In the genomic region with DNA sequence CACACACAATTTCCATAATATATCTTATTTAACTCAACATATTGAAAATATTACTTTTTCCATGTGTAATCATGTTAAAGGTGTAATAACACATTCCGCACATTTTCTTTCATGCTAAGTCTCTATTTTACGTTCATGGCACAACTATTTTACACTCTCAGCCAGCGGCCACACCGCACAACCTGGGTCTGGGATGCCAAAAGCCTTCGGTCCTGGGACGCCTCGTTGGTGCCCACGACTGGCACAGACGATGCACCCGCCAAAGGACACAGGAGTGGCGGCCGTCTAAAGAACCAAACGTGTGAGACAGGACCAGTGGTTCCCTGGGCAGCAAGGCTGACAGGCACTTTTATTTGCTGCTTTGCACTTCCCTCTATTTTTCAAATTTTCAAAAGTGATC, we compare ENCODE assay signal across 19 cellular contexts. TPM values are rescaled to one million over a fixed set of nuclear protein-coding genes. Genes with fewer than 3 reads are reported as not detected.
DNase-seq lines count a peak whose midpoint lies in the region; ATAC-seq and TF ChIP-seq lines count a peak whose summit lies in the region.
"Had no signal": no experiment of that assay in that cellular context is flagged by ENCODE, and none has a peak within 500 bp of the region (broad histone marks: within the 10 kb centered on the region; RNA-seq: fewer than 3 reads in every experiment).

No MANE protein-coding gene starts in this region.

- H3K36me3 ChIP-seq in vagina (no peaks in the 10 kb centered on the region), PC-3 (ENCODE audit: low read depth, low read length) (no peaks in the 10 kb centered on the region)
- H3K36me3 ChIP-seq: BE2C had no signal

- H3F3A ChIP-seq in PC-3 (ENCODE audit: low read length, unreplicated experiment) = no peaks in the 10 kb centered on the region

- H3K36me3 Mint-ChIP-seq in neural crest cell (ENCODE audit: low read depth) = no peaks in the 10 kb centered on the region

- H3K4me2 ChIP-seq in PC-3 (ENCODE audit: low read length) = no peak overlapping the region

- CTCF ChIA-PET in PC-3 (lab: Charles Lee) = no interaction called here

- no peaks in the 10 kb centered on the region for H3K27me3 ChIP-seq in vagina
- no peaks in the 10 kb centered on the region for H3K27me3 ChIP-seq in PC-3 (ENCODE audit: low read length)
- H3K27me3 ChIP-seq: BE2C had no signal

- POLR2A ChIA-PET in PC-3 (lab: Charles Lee; ENCODE audit: unreplicated experiment) = no interaction called here

- no peak overlapping the region for H3K9ac ChIP-seq in PC-3 (ENCODE audit: low read length)

- no peak for TF ChIP-seq CTCF in coronary artery (IDR thresholded peaks at IDR 0.05)
- no peak for TF ChIP-seq CTCF in neural crest cell (conservative IDR thresholded peaks at IDR 0.05)
- no peak for TF ChIP-seq CTCF in vagina (IDR thresholded peaks at IDR 0.05)
- no peak for TF ChIP-seq CTCF in PC-3 (conservative IDR thresholded peaks at IDR 0.05; ENCODE audit: low read depth, low read length)

- H3K27ac ChIP-seq in coronary artery = no peak overlapping the region
- H3K27ac ChIP-seq in vagina = no peak overlapping the region
- no peak overlapping the region for H3K27ac ChIP-seq in PC-3 (ENCODE audit: low read length)
- H3K27ac ChIP-seq: HL-60, RWPE1 had no signal

- no TSS peak for BruUV-seq in PC-3 (replicated peaks; lab: Mats Ljungman, UMichigan)

- peaks cover 9% of the 10 kb centered on the region for H3K4me1 Mint-ChIP-seq in neural crest cell

- H3K4me1 ChIP-seq in vagina = peaks cover 16% of the 10 kb centered on the region
- peaks cover 9% of the 10 kb centered on the region for H3K4me1 ChIP-seq in PC-3 (ENCODE audit: insufficient read depth, low read length)

- no peak overlapping the region for H3K4me3 Mint-ChIP-seq in neural crest cell
- H3K4me3 Mint-ChIP-seq: HFFc6 had no signal

- no peaks in the 10 kb centered on the region for H3K79me2 ChIP-seq in PC-3 (ENCODE audit: low read length)

- H3K4me3 ChIP-seq in coronary artery (no peak overlapping the region), vagina (no peak overlapping the region), PC-3 (ENCODE audit: low read length) (no peak overlapping the region)

- intact Hi-C loops in cardiac septum (cut with DNase I) (no loop called here), Right ventricle myocardium superior (cut with DNase I) (no loop called here), vagina (cut with DNase I) (no loop called here), PC-3 (cut with micrococcal nuclease) (no loop called here)

- H4K20me1 ChIP-seq in PC-3 (ENCODE audit: low read length) = no peaks in the 10 kb centered on the region

- H3K27ac Mint-ChIP-seq in neural crest cell (ENCODE audit: unreplicated experiment) = peak overlapping the region; percentile 71
- H3K27ac Mint-ChIP-seq: HFFc6 had no signal

- peaks cover 21% of the 10 kb centered on the region for H3K27me3 Mint-ChIP-seq in neural crest cell (ENCODE audit: low read depth)

- H3K9me3 ChIP-seq in vagina = no peaks in the 10 kb centered on the region
- no peaks in the 10 kb centered on the region for H3K9me3 ChIP-seq in PC-3 (ENCODE audit: low read length)
- H3K9me3 ChIP-seq: BE2C had no signal

- no peaks in the 10 kb centered on the region for H3K9me2 ChIP-seq in PC-3 (replicated peaks; ENCODE audit: low read length)

- no peaks in the 10 kb centered on the region for H3K9me3 Mint-ChIP-seq in neural crest cell
- H3K9me3 Mint-ChIP-seq: HFFc6 had no signal

- no peak overlapping the region for H2AFZ ChIP-seq in PC-3 (ENCODE audit: low read length)

- ATAC-seq in Right ventricle myocardium superior (ENCODE audit: poor library complexity) (no peak), PC-3 (no peak)

- TF ChIP-seq POLR2A in vagina (IDR thresholded peaks at IDR 0.05) = no peak

- DNase-seq in cardiac septum (ENCODE audit: low spot score) (peak; percentile 31), Right ventricle myocardium superior (no peak), coronary artery (ENCODE audit: low spot score) (peak; percentile 41), neural crest cell (ENCODE audit: low read depth, low spot score) (no peak), vagina (ENCODE audit: extremely low spot score in 2 of 2) (peak; percentile 55 to 78), PC-3 (no peak), COLO829 (ENCODE audit: low spot score) (no peak)
- DNase-seq: BE2C, DMS79, HFFc6, KG1, NCI-H1092 treated with DMSO at 0.1 percent for 48 hours, NCI-H1436 treated with DMSO at 0.1 percent for 48 hours, NCI-H1930, NCI-H510A had no signal

RNA-seq across cellular contexts. Expression of gene PROZ, which starts 10.0 kb away (rescaled TPM):
- total RNA-seq in cardiac septum = not detected
- not detected for total RNA-seq in Right ventricle myocardium superior
- not detected in 2 replicates for total RNA-seq in neural crest cell
- not detected for total RNA-seq in vagina
- total RNA-seq in PC-3 (2014; rRNA removed) = not detected in 2 replicates
- total RNA-seq: A673, HFFc6, HT-29 had no signal

RNA-seq across cellular contexts. Expression of gene F10, which starts 25.8 kb away (rescaled TPM):
- total RNA-seq in cardiac septum (13.7 TPM), Right ventricle myocardium superior (4.5 TPM), neural crest cell (0.89 and 1.0 TPM in 2 replicates), vagina (16.7 TPM), PC-3 (2014; rRNA removed) (not detected in 2 replicates)
- total RNA-seq: A673, HT-29 had no signal

RNA-seq across cellular contexts. Expression of gene F7, which starts 42.8 kb away (rescaled TPM):
- total RNA-seq in cardiac septum (0.46 TPM), Right ventricle myocardium superior (0.08 TPM), neural crest cell (1.0 and 1.2 TPM in 2 replicates), vagina (not detected), PC-3 (2014; rRNA removed) (not detected in 2 replicates)
- total RNA-seq: A673, HFFc6, HT-29 had no signal

Comparison
In these comparisons a context has a peak if more than half of its experiments do, and no peak if none do; other contexts are left out.
1. DNase-seq: peak in cardiac septum (single experiment), coronary artery (single experiment) and vagina (2 of 2); none in Right ventricle myocardium superior (single experiment), neural crest cell (single experiment), PC-3 (single experiment) and COLO829 (single experiment).